ENCODE assay signal across 8 cellular contexts in the genomic region with DNA sequence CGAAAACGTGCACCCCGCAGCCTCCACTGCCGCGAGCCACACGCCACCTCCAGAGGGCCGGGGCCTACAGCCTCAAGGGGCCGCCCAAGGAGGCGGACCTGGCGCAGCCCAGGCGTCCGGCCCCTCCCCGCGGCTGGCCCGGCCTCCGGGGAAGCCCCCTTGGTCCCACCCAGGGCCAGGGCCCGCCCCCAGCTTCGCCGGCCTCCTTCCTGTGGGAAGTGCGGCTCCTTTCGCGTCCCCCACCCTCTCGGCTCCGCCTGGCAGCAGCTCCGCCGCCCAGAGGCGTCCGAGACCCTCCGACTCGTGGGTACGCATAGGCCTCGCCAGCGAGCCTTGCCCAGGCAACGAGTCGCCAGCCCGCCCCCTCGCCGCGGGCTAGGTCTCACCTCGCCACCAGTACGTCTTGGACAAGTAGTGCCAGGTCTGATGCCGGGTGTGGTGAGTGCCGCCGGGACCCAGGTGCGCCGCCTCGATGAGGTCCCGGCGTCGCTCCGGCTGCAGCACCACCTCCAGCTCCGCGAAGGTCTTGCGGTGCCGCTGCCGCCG. TPM values are rescaled to one million over a fixed set of nuclear protein-coding genes. Genes with fewer than 3 reads are reported as not detected.
A peak's percentile ranks its signal among the peaks of the same experiment; 100 is the strongest.
DNase-seq lines count a peak whose midpoint lies in the region; ATAC-seq and TF ChIP-seq lines count a peak whose summit lies in the region.

No MANE protein-coding gene starts in this region.

- H3K4me3 ChIP-seq in epithelial cell of proximal tubule (ENCODE audit: low read depth, low read length) = peak overlapping the region; percentile 86

- no peak for TF ChIP-seq CTCF in C4-2B (conservative IDR thresholded peaks at IDR 0.05)
- no peak for TF ChIP-seq CTCF in GM20000 (IDR thresholded peaks at IDR 0.05; ENCODE audit: extremely low read depth, missing control alignments)
- peak; percentile 3 for TF ChIP-seq CTCF in epithelial cell of proximal tubule (conservative IDR thresholded peaks at IDR 0.05; ENCODE audit: low read depth, low read length)

- H3K4me1 Mint-ChIP-seq in naive B cell = peaks cover 21 to 57% (median 46%) of the 10 kb centered on the region in 3 donors
- peaks cover 26 to 43% of the 10 kb centered on the region in 2 donors for H3K4me1 Mint-ChIP-seq in stimulated activated naive B cell treated with anti-CD40 and anti-IgM and Interleukin-4, amounts not matched to agents 10 μg/mL and 1 μg/mL and 100 μg/mL, for 72 hours

- H3K27me3 Mint-ChIP-seq in naive B cell = no peaks in the 10 kb centered on the region
- H3K27me3 Mint-ChIP-seq in stimulated activated naive B cell treated with anti-CD40 and anti-IgM and Interleukin-4, amounts not matched to agents 10 μg/mL and 1 μg/mL and 100 μg/mL, for 72 hours = no peaks in the 10 kb centered on the region

- peak overlapping the region; percentile 91 for H3K27ac ChIP-seq in C4-2B

- H3K36me3 Mint-ChIP-seq in naive B cell = peaks cover 7 to 13% of the 10 kb centered on the region in 2 donors
- peaks cover 29 to 43% of the 10 kb centered on the region in 2 donors for H3K36me3 Mint-ChIP-seq in stimulated activated naive B cell treated with anti-CD40 and anti-IgM and Interleukin-4, amounts not matched to agents 10 μg/mL and 1 μg/mL and 100 μg/mL, for 72 hours

- DNase-seq in GM20000 (ENCODE audit: low spot score) (peak; percentile 94), HT-29 (ENCODE audit: low spot score) (peak; percentile 97), epithelial cell of proximal tubule (ENCODE audit: low read depth) (peak; percentile 49), naive B cell (peak; percentile 97)
- DNase-seq in activated CD8-positive, alpha-beta memory T cell treated with anti-CD3 and anti-CD28 coated beads for 4 hours (ENCODE audit: low read depth in 2 of 2) = peak; percentile 84 to 91
- peak; percentile 96 for DNase-seq in stimulated activated naive B cell treated with anti-CD40 and anti-IgM and Interleukin-4, amounts not matched to agents 10 μg/mL and 1 μg/mL and 100 μg/mL, for 72 hours
- no peak for DNase-seq in stimulated activated naive CD4-positive, alpha-beta T cell treated with Interleukin-2 at 50 U/mL for 16 hours (lab: John Stamatoyannopoulos, UW)

- H3K27ac Mint-ChIP-seq in naive B cell = peak overlapping the region; percentile 96 to 99 (median 99)
- peak overlapping the region; percentile 98 for H3K27ac Mint-ChIP-seq in stimulated activated naive B cell treated with anti-CD40 and anti-IgM and Interleukin-4, amounts not matched to agents 10 μg/mL and 1 μg/mL and 100 μg/mL, for 72 hours

- peak; percentile 81 to 83 for ATAC-seq in naive B cell (ENCODE audit: low read depth in 2 of 2)
- ATAC-seq in stimulated activated naive B cell treated with anti-CD40 and anti-IgM and Interleukin-4, amounts not matched to agents 10 μg/mL and 1 μg/mL and 100 μg/mL, for 72 hours (replicated peaks) = peak; percentile 87 to 90

- no peaks in the 10 kb centered on the region for H3K9me3 Mint-ChIP-seq in naive B cell
- no peaks in the 10 kb centered on the region for H3K9me3 Mint-ChIP-seq in stimulated activated naive B cell treated with anti-CD40 and anti-IgM and Interleukin-4, amounts not matched to agents 10 μg/mL and 1 μg/mL and 100 μg/mL, for 72 hours

- peak overlapping the region; percentile 90 to 99 (median 96) for H3K4me3 Mint-ChIP-seq in naive B cell
- peak overlapping the region; percentile 91 to 95 for H3K4me3 Mint-ChIP-seq in stimulated activated naive B cell treated with anti-CD40 and anti-IgM and Interleukin-4, amounts not matched to agents 10 μg/mL and 1 μg/mL and 100 μg/mL, for 72 hours

RNA-seq across cellular contexts. Expression of gene ZBTB11, which starts 0.6 kb away (rescaled TPM):
- total RNA-seq in HT-29 (2014; rRNA removed; shearing (Covaris generic)) = 19.2 and 26.0 TPM in 2 replicates
- 11.8 and 12.8 TPM in 2 replicates for total RNA-seq in epithelial cell of proximal tubule
- polyA plus RNA-seq in naive B cell (ENCODE audit: low read depth in 6 of 6) = 10 to 100 TPM in 3 of 6 donors, 1 to 10 TPM in 3; 6.8 to 14.1 (median 9.7) TPM

RNA-seq across cellular contexts. Expression of gene RPL24, which starts 10.2 kb away (rescaled TPM):
- 1,651 and 2,156 TPM in 2 replicates for total RNA-seq in HT-29 (2014; rRNA removed; shearing (Covaris generic))
- 2,026 and 2,298 TPM in 2 replicates for total RNA-seq in epithelial cell of proximal tubule
- polyA plus RNA-seq in naive B cell (ENCODE audit: low read depth in 6 of 6) = 1,000 to 10,000 TPM in 3 of 6 donors, 100 to 1,000 TPM in 3; 573 to 1,135 (median 1,007) TPM

RNA-seq across cellular contexts. Expression of gene CEP97, which starts 48.1 kb away (rescaled TPM):
- 3.3 and 3.4 TPM in 2 replicates for total RNA-seq in HT-29 (2014; rRNA removed; shearing (Covaris generic))
- 7.9 and 9.3 TPM in 2 replicates for total RNA-seq in epithelial cell of proximal tubule
- 1 to 10 TPM; 4.1 to 5.8 (median 4.9) TPM for polyA plus RNA-seq in naive B cell (ENCODE audit: low read depth in 6 of 6)
